Comparison of ENCODE assay signal across 6 cellular contexts in the genomic region with DNA sequence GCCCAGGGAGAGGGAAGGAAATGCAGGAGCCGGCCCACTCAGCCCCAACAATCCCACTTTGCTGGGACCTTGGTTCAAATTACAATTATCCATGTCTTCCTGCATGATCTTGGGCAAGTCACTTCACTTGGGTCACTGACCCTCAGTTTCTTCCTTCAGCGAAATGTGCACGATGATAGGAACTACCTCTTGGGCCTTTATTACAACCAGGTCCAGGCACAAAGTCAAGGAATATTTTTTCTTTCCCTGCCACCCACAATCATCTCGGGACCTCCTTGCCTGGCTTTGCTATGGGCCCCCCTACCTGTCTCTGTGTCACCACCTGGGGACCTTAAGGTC. TPM values are rescaled to one million over a fixed set of nuclear protein-coding genes. Genes with fewer than 3 reads are reported as not detected.
DNase-seq lines count a peak whose midpoint lies in the region; ATAC-seq, FAIRE-seq and TF ChIP-seq lines count a peak whose summit lies in the region.

No MANE protein-coding gene starts in this region.

- DNase-seq in colonic mucosa (no peak), pancreas (peak in 1 of 6 donors; percentile 12)
- no peak for DNase-seq in effector CD8-positive, alpha-beta T cell (lab: John Stamatoyannopoulos, UW)

- intact Hi-C loops in colonic mucosa (cut with DNase I) (no loop called here), pancreas (cut with DNase I) (no loop called here)

- H3K36me3 ChIP-seq in HUES6 (ENCODE audit: control insufficient read depth, insufficient read depth, low read length) (peaks cover 23% of the 10 kb centered on the region), colonic mucosa (no peaks in the 10 kb centered on the region), pancreas (no peaks in the 10 kb centered on the region)

- H3K9me3 ChIP-seq in HUES6 (ENCODE audit: control insufficient read depth, insufficient read depth, low read depth, low read length) (no peaks in the 10 kb centered on the region), colonic mucosa (no peaks in the 10 kb centered on the region), pancreas (no peaks in the 10 kb centered on the region)

- ATAC-seq in pancreas (no peak), HG03378 (IDR thresholded peaks at IDR 0.05; ENCODE audit: unreplicated experiment) (no peak), HG02763 (IDR thresholded peaks at IDR 0.05; ENCODE audit: unreplicated experiment) (no peak)

- H3K4me1 ChIP-seq in HUES6 (ENCODE audit: control insufficient read depth, insufficient read depth, low read length) (peaks cover 5% of the 10 kb centered on the region), colonic mucosa (peaks cover 7% of the 10 kb centered on the region), pancreas (peaks cover 0 to 3% (median 0%) of the 10 kb centered on the region in 3 donors)

- TF ChIP-seq CTCF in colonic mucosa (IDR thresholded peaks at IDR 0.05) (no peak), pancreas (IDR thresholded peaks at IDR 0.05) (no peak)

- WGBS in pancreas, 2 donors = 25 to 31% methylated on average over 4 of the region's 4 CpGs

- FAIRE-seq in pancreas (lab: Jason Lieb, UNC) = no peak

- H3K27me3 ChIP-seq in HUES6 (ENCODE audit: control insufficient read depth, insufficient read depth, low read length) = no peaks in the 10 kb centered on the region
- no peaks in the 10 kb centered on the region for H3K27me3 ChIP-seq in colonic mucosa
- no peaks in the 10 kb centered on the region for H3K27me3 ChIP-seq in pancreas

- peak overlapping the region; percentile 54 for H3K9ac ChIP-seq in HUES6 (ENCODE audit: low read length)
- H3K9ac ChIP-seq in colonic mucosa (ENCODE audit: low read depth in 2 of 2, low read length in 2 of 2) = peak overlapping the region; percentile 57 to 74

- H3K4me3 ChIP-seq in HUES6 (ENCODE audit: low read depth, low read length) (peak overlapping the region; percentile 82), colonic mucosa (peak overlapping the region; percentile 46), pancreas (peak overlapping the region in 2 of 4 donors; percentile 55 to 56)

- no peak overlapping the region for H3K27ac ChIP-seq in HUES6 (ENCODE audit: low read depth, low read length)
- H3K27ac ChIP-seq in colonic mucosa = no peak overlapping the region
- peak overlapping the region in 3 of 4 donors; percentile 52 to 82 (median 79) for H3K27ac ChIP-seq in pancreas

RNA-seq across cellular contexts. Expression of gene PLTP, which starts 0.4 kb away (rescaled TPM):
- total RNA-seq in colonic mucosa (10 to 100 TPM; 17.4 to 36.2 TPM), pancreas (100 to 1,000 TPM in 2 of 6 donors, 10 to 100 TPM in 4; 70.4 to 158 (median 95.1) TPM)
- polyA plus RNA-seq in pancreas = 10 to 100 TPM; 35.5 to 56.8 TPM

RNA-seq across cellular contexts. Expression of gene CTSA, which starts 21.2 kb away (rescaled TPM):
- total RNA-seq in colonic mucosa (100 to 1,000 TPM; 273 to 366 TPM), pancreas (10 to 100 TPM; 27.6 to 97.8 (median 41.5) TPM)
- polyA plus RNA-seq in pancreas = 100 to 1,000 TPM in 1 of 2 donors, 10 to 100 TPM in 1; 89.3 to 103 TPM

RNA-seq across cellular contexts. Expression of gene NEURL2, which starts 21.3 kb away (rescaled TPM):
- total RNA-seq in colonic mucosa = 1 to 10 TPM; 3.5 to 4.0 TPM
- total RNA-seq in pancreas = 1 to 10 TPM; 1.6 to 3.8 (median 2.2) TPM
- 1 to 10 TPM; 4.7 to 5.3 TPM for polyA plus RNA-seq in pancreas

RNA-seq across cellular contexts. Expression of gene PCIF1, which starts 22.2 kb away (rescaled TPM):
- total RNA-seq in colonic mucosa (10 to 100 TPM; 28.9 to 33.6 TPM), pancreas (10 to 100 TPM; 13.3 to 19.2 (median 17.7) TPM)
- polyA plus RNA-seq in pancreas = 10 to 100 TPM; 22.9 to 34.9 TPM

RNA-seq across cellular contexts. Expression of gene SPATA25, which starts 24.9 kb away (rescaled TPM):
- total RNA-seq in colonic mucosa = 1 to 10 TPM; 1.5 TPM
- total RNA-seq in pancreas = 1 to 10 TPM in 1 of 6 donors, under 1 TPM in 5; 0.55 to 1.3 (median 0.84) TPM
- 1 to 10 TPM; 1.2 to 1.7 TPM for polyA plus RNA-seq in pancreas

Comparison
In these comparisons a context has a peak if more than half of its experiments do, and no peak if none do; other contexts are left out.
1. H3K27ac ChIP-seq: peak in pancreas (3 of 4); none in HUES6 (single experiment) and colonic mucosa (single experiment).